8 cellular contexts compared by ENCODE assay signal in genomic region chr18:74040459-74041332, GRCh38.
A peak's percentile ranks its signal among the peaks of the same experiment; 100 is the strongest.
DNase-seq lines count a peak whose midpoint lies in the region; TF ChIP-seq lines count a peak whose summit lies in the region.

No MANE protein-coding gene starts in this region.

- H3K4me3 ChIP-seq in HFF-Myc (replicated peaks; ENCODE audit: low read depth, low read length) (no peak overlapping the region), foreskin fibroblast (ENCODE audit: low read depth in 1 of 2, low read length in 2 of 2) (no peak overlapping the region)

- peak; percentile 48 to 49 for DNase-seq in SHP77 (lab: John Stamatoyannopoulos, UW)
- no peak for DNase-seq in SHP77 treated with DMSO at 0.1 percent for 48 hours (lab: John Stamatoyannopoulos, UW)
- peak; percentile 5 for DNase-seq in HFF-Myc (ENCODE audit: extremely low read depth, low read depth)
- DNase-seq in NCI-H1105 treated with DMSO at 0.1 percent for 48 hours (lab: John Stamatoyannopoulos, UW): peak; percentile 12
- peak; percentile 2 for DNase-seq in activated CD8-positive, alpha-beta memory T cell treated with anti-CD3 and anti-CD28 coated beads, Interleukin-2, amount 50 U/mL, for 1 hour (ENCODE audit: extremely low read depth)
- DNase-seq in foreskin fibroblast: peak in 1 of 2 donors; percentile 12
- DNase-seq in stimulated activated CD4-positive, alpha-beta T cell treated with anti-CD3 and anti-CD28 coated beads, Interleukin-4, amount 100 ng/mL, for 24 hours: peak; percentile 72
- no peak for DNase-seq in NCI-H345 treated with DMSO at 0.1 percent for 48 hours (lab: John Stamatoyannopoulos, UW; ENCODE audit: unreplicated experiment)

- TF ChIP-seq CTCF in HFF-Myc (IDR thresholded peaks at IDR 0.05; ENCODE audit: low read depth, low read length, missing control alignments): peak; percentile 76
- TF ChIP-seq CTCF in foreskin fibroblast (IDR thresholded peaks at IDR 0.05; ENCODE audit: low read depth, low read length): peak; percentile 52

Comparison
In these comparisons a context has a peak if more than half of its experiments do, and no peak if none do; other contexts are left out.
1. DNase-seq: peak in SHP77 (2 of 2), HFF-Myc (single experiment), NCI-H1105 treated with DMSO at 0.1 percent for 48 hours (single experiment), activated CD8-positive, alpha-beta memory T cell treated with anti-CD3 and anti-CD28 coated beads, Interleukin-2, amount 50 U/mL, for 1 hour (single experiment) and stimulated activated CD4-positive, alpha-beta T cell treated with anti-CD3 and anti-CD28 coated beads, Interleukin-4, amount 100 ng/mL, for 24 hours (single experiment); none in SHP77 treated with DMSO at 0.1 percent for 48 hours (single experiment) and NCI-H345 treated with DMSO at 0.1 percent for 48 hours (single experiment).